ENCODE assay signal across 18 cellular contexts in genomic region chr12:122932207-122932606, GRCh38. TPM values are rescaled to one million over a fixed set of nuclear protein-coding genes. Genes with fewer than 3 reads are reported as not detected.
A peak's percentile ranks its signal among the peaks of the same experiment; 100 is the strongest.
DNase-seq lines count a peak whose midpoint lies in the region; ATAC-seq and TF ChIP-seq lines count a peak whose summit lies in the region.
"Had no signal": no experiment of that assay in that cellular context is flagged by ENCODE, and none has a peak within 500 bp of the region (broad histone marks: within the 10 kb centered on the region; RNA-seq: fewer than 3 reads in every experiment).

No MANE protein-coding gene starts in this region.

- no peaks in the 10 kb centered on the region for H3K27me3 ChIP-seq in DOHH2 (ENCODE audit: control insufficient read depth, low read length)
- H3K27me3 ChIP-seq in Karpas-422 (ENCODE audit: low read length), result no peaks in the 10 kb centered on the region
- H3K27me3 ChIP-seq in MM.1S (replicated peaks; ENCODE audit: insufficient read depth, low read length), result no peaks in the 10 kb centered on the region

- 0 out of 2 replicates have a peak, but pooled peaks cover 3% of the 10 kb centered on the region for H3K9me3 ChIP-seq in DOHH2 (ENCODE audit: control insufficient read depth, insufficient read depth, low read length)
- H3K9me3 ChIP-seq in Karpas-422 (ENCODE audit: low read length), result no peaks in the 10 kb centered on the region
- no peaks in the 10 kb centered on the region for H3K9me3 ChIP-seq in mucosa of descending colon
- no peaks in the 10 kb centered on the region for H3K9me3 ChIP-seq in MM.1S (replicated peaks; ENCODE audit: insufficient read depth, low read length)
- H3K9me3 ChIP-seq: Caco-2 had no signal

- H3K9ac ChIP-seq in Karpas-422 (ENCODE audit: low read length) (no peak overlapping the region), MM.1S (ENCODE audit: low read length) (no peak overlapping the region)

- H3K27me3 Mint-ChIP-seq in natural killer cell (ENCODE audit: low read depth in 2 of 2), result no peaks in the 10 kb centered on the region
- H3K27me3 Mint-ChIP-seq in type B pancreatic cell, result no peaks in the 10 kb centered on the region
- no peaks in the 10 kb centered on the region for H3K27me3 Mint-ChIP-seq in T-helper 2 cell treated with Interferon-gamma antibody and Interleukin-4, amounts not matched to agents 5 μg/mL and 100 μg/mL, for 36 hours (ENCODE audit: low read depth)
- H3K27me3 Mint-ChIP-seq: B cell; CD4-positive, alpha-beta T cell had no signal

- no peaks in the 10 kb centered on the region for H3K36me3 ChIP-seq in DOHH2 (ENCODE audit: control insufficient read depth, low read length)
- H3K36me3 ChIP-seq in Karpas-422 (ENCODE audit: insufficient read depth, low read length), result no peaks in the 10 kb centered on the region
- no peaks in the 10 kb centered on the region for H3K36me3 ChIP-seq in mucosa of descending colon (ENCODE audit: low read depth)
- H3K36me3 ChIP-seq in MM.1S (replicated peaks; ENCODE audit: insufficient read depth, low read length), result no peaks in the 10 kb centered on the region

- TF ChIP-seq POLR2A in Raji (IDR thresholded peaks at IDR 0.05; ENCODE audit: insufficient read depth, low read depth, low read length), result peak; percentile 13; the same call in 1 of the 2 replicates

- H3K27ac ChIP-seq in DOHH2 (ENCODE audit: low read depth, low read length) (peak overlapping the region; percentile 94), Karpas-422 (ENCODE audit: low read length) (no peak overlapping the region), MM.1S (ENCODE audit: low read length) (no peak overlapping the region)
- H3K27ac ChIP-seq: C4-2B had no signal

- H3K9me2 ChIP-seq in DOHH2 (replicated peaks; ENCODE audit: control insufficient read depth, low read length), result no peaks in the 10 kb centered on the region
- H3K9me2 ChIP-seq in Karpas-422 (replicated peaks; ENCODE audit: insufficient read depth, low read length), result no peaks in the 10 kb centered on the region
- no peaks in the 10 kb centered on the region for H3K9me2 ChIP-seq in MM.1S (replicated peaks; ENCODE audit: insufficient read depth, low read length)

- no peak for TF ChIP-seq CTCF in DOHH2 (IDR thresholded peaks at IDR 0.05; ENCODE audit: low read depth, low read length, poor library complexity, severe bottlenecking)
- no peak for TF ChIP-seq CTCF in mucosa of descending colon (IDR thresholded peaks at IDR 0.05)
- no peak for TF ChIP-seq CTCF in natural killer cell (IDR thresholded peaks at IDR 0.05)
- no peak for TF ChIP-seq CTCF in MM.1S (IDR thresholded peaks at IDR 0.05; ENCODE audit: low read length)
- no peak for TF ChIP-seq CTCF in type B pancreatic cell (conservative IDR thresholded peaks at IDR 0.05)

- ATAC-seq in mucosa of descending colon (peak; percentile 25), natural killer cell (no peak)
- ATAC-seq: GM23338, HCT116 had no signal

- H3K4me1 Mint-ChIP-seq in natural killer cell (peaks cover 0 to 8% of the 10 kb centered on the region in 2 donors), type B pancreatic cell (ENCODE audit: unreplicated experiment) (no peaks in the 10 kb centered on the region)
- H3K4me1 Mint-ChIP-seq in T-helper 2 cell treated with Interferon-gamma antibody and Interleukin-4, amounts not matched to agents 5 μg/mL and 100 μg/mL, for 36 hours (ENCODE audit: low read depth), result no peaks in the 10 kb centered on the region
- H3K4me1 Mint-ChIP-seq: GM23338 had no signal

- intact Hi-C loops in mucosa of descending colon (cut with DNase I, micrococcal nuclease) (no loop called here), natural killer cell (cut with micrococcal nuclease) (no loop called here)

- no peaks in the 10 kb centered on the region for H3K9me3 Mint-ChIP-seq in natural killer cell
- no peaks in the 10 kb centered on the region for H3K9me3 Mint-ChIP-seq in type B pancreatic cell
- no peaks in the 10 kb centered on the region for H3K9me3 Mint-ChIP-seq in T-helper 2 cell treated with Interferon-gamma antibody and Interleukin-4, amounts not matched to agents 5 μg/mL and 100 μg/mL, for 36 hours
- H3K9me3 Mint-ChIP-seq: CD4-positive, alpha-beta T cell; GM23338; HFFc6 had no signal

- peak; percentile 46 for DNase-seq in Karpas-422
- DNase-seq in mucosa of descending colon, result no peak
- no peak for DNase-seq in natural killer cell
- DNase-seq in MM.1S, result no peak
- DNase-seq in type B pancreatic cell (ENCODE audit: extremely low spot score, unreplicated experiment), result no peak
- no peak for DNase-seq in T-helper 2 cell treated with Interferon-gamma antibody and Interleukin-4, amounts not matched to agents 5 μg/mL and 100 μg/mL, for 36 hours (ENCODE audit: low spot score)
- DNase-seq: Caco-2; CD4-positive, alpha-beta T cell; GDM1; HFFc6; IMR-90; KBM-7 had no signal

- no peaks in the 10 kb centered on the region for H3K79me2 ChIP-seq in DOHH2 (ENCODE audit: control insufficient read depth, low read length)
- no peaks in the 10 kb centered on the region for H3K79me2 ChIP-seq in Karpas-422 (ENCODE audit: low read length)
- H3K79me2 ChIP-seq in MM.1S (ENCODE audit: low read length), result no peaks in the 10 kb centered on the region

- H3K4me2 ChIP-seq in DOHH2 (ENCODE audit: low read length), result peak overlapping the region; percentile 55
- H3K4me2 ChIP-seq in Karpas-422 (ENCODE audit: low read depth, low read length, poor library complexity, severe bottlenecking), result no peak overlapping the region
- no peak overlapping the region for H3K4me2 ChIP-seq in MM.1S (ENCODE audit: low read depth, low read length)
- H3K4me2 ChIP-seq: GM23338 had no signal

- H3K4me3 ChIP-seq in DOHH2 (ENCODE audit: low read length), result peak overlapping the region; percentile 54
- no peak overlapping the region for H3K4me3 ChIP-seq in Karpas-422 (ENCODE audit: low read length)
- no peak overlapping the region for H3K4me3 ChIP-seq in mucosa of descending colon
- H3K4me3 ChIP-seq in MM.1S (ENCODE audit: low read length), result no peak overlapping the region
- H3K4me3 ChIP-seq: GM23338 had no signal

- H3K27ac Mint-ChIP-seq in natural killer cell (no peak overlapping the region), type B pancreatic cell (no peak overlapping the region)
- H3K27ac Mint-ChIP-seq in T-helper 2 cell treated with Interferon-gamma antibody and Interleukin-4, amounts not matched to agents 5 μg/mL and 100 μg/mL, for 36 hours, result no peak overlapping the region
- H3K27ac Mint-ChIP-seq: B cell; CD4-positive, alpha-beta T cell; GM23338; HFFc6 had no signal

- H3K4me3 Mint-ChIP-seq in natural killer cell (no peak overlapping the region), type B pancreatic cell (no peak overlapping the region)
- H3K4me3 Mint-ChIP-seq in T-helper 2 cell treated with Interferon-gamma antibody and Interleukin-4, amounts not matched to agents 5 μg/mL and 100 μg/mL, for 36 hours, result no peak overlapping the region
- H3K4me3 Mint-ChIP-seq: B cell; CD4-positive, alpha-beta T cell; GM23338; HFFc6 had no signal

- H3F3A ChIP-seq in DOHH2 (ENCODE audit: control insufficient read depth, insufficient read depth) (peaks cover 22% of the 10 kb centered on the region), MM.1S (ENCODE audit: insufficient read depth, low read length) (peaks cover 10% of the 10 kb centered on the region; the same call in 1 of the 2 replicates)

- H4K20me1 ChIP-seq in DOHH2 (ENCODE audit: control insufficient read depth, insufficient read depth, low read depth, low read length), result no peaks in the 10 kb centered on the region
- no peaks in the 10 kb centered on the region for H4K20me1 ChIP-seq in Karpas-422 (ENCODE audit: insufficient read depth, low read depth, low read length)
- no peaks in the 10 kb centered on the region for H4K20me1 ChIP-seq in MM.1S (ENCODE audit: insufficient read depth, low read length)

- H2AFZ ChIP-seq in Karpas-422 (ENCODE audit: low read length) (no peak overlapping the region), MM.1S (ENCODE audit: low read length) (no peak overlapping the region)
- H2AFZ ChIP-seq: GM23338 had no signal

- H3K36me3 Mint-ChIP-seq in natural killer cell, result no peaks in the 10 kb centered on the region
- no peaks in the 10 kb centered on the region for H3K36me3 Mint-ChIP-seq in type B pancreatic cell
- no peaks in the 10 kb centered on the region for H3K36me3 Mint-ChIP-seq in T-helper 2 cell treated with Interferon-gamma antibody and Interleukin-4, amounts not matched to agents 5 μg/mL and 100 μg/mL, for 36 hours (ENCODE audit: low read depth)

- peaks cover 73% of the 10 kb centered on the region for H3K4me1 ChIP-seq in DOHH2 (ENCODE audit: control insufficient read depth, low read length)
- H3K4me1 ChIP-seq in Karpas-422 (ENCODE audit: low read length), result peaks cover 8% of the 10 kb centered on the region
- H3K4me1 ChIP-seq in mucosa of descending colon (ENCODE audit: low read depth), result no peaks in the 10 kb centered on the region
- peaks cover 21% of the 10 kb centered on the region for H3K4me1 ChIP-seq in MM.1S (ENCODE audit: low read length)
- H3K4me1 ChIP-seq: Caco-2 had no signal

RNA-seq across cellular contexts. Expression of gene ABCB9, which starts 34.1 kb away (rescaled TPM):
- 1.5 and 3.7 TPM in 2 replicates for total RNA-seq in Karpas-422 (2014; rRNA removed; shearing (Covaris generic); ENCODE audit: low replicate concordance)
- total RNA-seq in mucosa of descending colon (1 to 10 TPM; 6.3 to 8.2 (median 6.4) TPM), natural killer cell (1 to 10 TPM; 2.4 to 4.0 (median 3.3) TPM), type B pancreatic cell (ENCODE audit: low replicate concordance) (6.7 and 9.6 TPM in 2 replicates)

RNA-seq across cellular contexts. Expression of gene VPS37B, which starts 36.3 kb away (rescaled TPM):
- total RNA-seq in Karpas-422 (2014; rRNA removed; shearing (Covaris generic); ENCODE audit: low replicate concordance), result not detected in 2 replicates
- total RNA-seq in mucosa of descending colon (100 to 1,000 TPM in 1 of 3 donors, 10 to 100 TPM in 2; 50.7 to 108 (median 81.8) TPM), natural killer cell (100 to 1,000 TPM; 142 to 167 (median 165) TPM), type B pancreatic cell (ENCODE audit: low replicate concordance) (32.4 and 43.6 TPM in 2 replicates)

RNA-seq across cellular contexts. Expression of gene OGFOD2, which starts 42.8 kb away (rescaled TPM):
- total RNA-seq in Karpas-422 (2014; rRNA removed; shearing (Covaris generic); ENCODE audit: low replicate concordance), result 8.5 and 28.8 TPM in 2 replicates
- total RNA-seq in mucosa of descending colon, result 10 to 100 TPM; 17.0 to 25.0 (median 23.7) TPM
- 10 to 100 TPM; 16.6 to 23.7 (median 20.7) TPM for total RNA-seq in natural killer cell
- total RNA-seq in type B pancreatic cell (ENCODE audit: low replicate concordance), result 17.0 and 24.1 TPM in 2 replicates

RNA-seq across cellular contexts. Expression of gene ARL6IP4, which starts 48.3 kb away (rescaled TPM):
- total RNA-seq in Karpas-422 (2014; rRNA removed; shearing (Covaris generic); ENCODE audit: low replicate concordance), result 85.1 and 210 TPM in 2 replicates
- total RNA-seq in mucosa of descending colon (100 to 1,000 TPM; 127 to 171 (median 128) TPM), natural killer cell (100 to 1,000 TPM in 2 of 3 donors, 10 to 100 TPM in 1; 97.2 to 136 (median 116) TPM), type B pancreatic cell (ENCODE audit: low replicate concordance) (140 and 146 TPM in 2 replicates)

Comparison
In these comparisons a context has a peak if more than half of its experiments do, and no peak if none do; other contexts are left out.
1. RNA of gene VPS37B, which starts 36.3 kb away (total RNA-seq): 142 to 167 TPM in natural killer cell, 50.7 to 108 TPM in mucosa of descending colon and 32.4 to 43.6 TPM in type B pancreatic cell; not detected in Karpas-422; every median in the first group is over 10 times any median in the second.